ENCODE assay signal across 1 cellular context in genomic region chr7:102991540-102992214, GRCh38.
TF ChIP-seq lines count a peak whose summit lies in the region.

No MANE protein-coding gene starts in this region.

TF ChIP-seq in WTC11, 78 proteins besides CTCF, POLR2A, EP300 and RAD21 (continued from another document):
- TF ChIP-seq ZNF512 (CRISPR knock-in tag; IDR thresholded peaks at IDR 0.05; ENCODE audit: borderline replicate concordance) (no peak), CDX4 (CRISPR knock-in tag; IDR thresholded peaks at IDR 0.05; ENCODE audit: borderline replicate concordance) (no peak), ZNF121 (CRISPR knock-in tag; IDR thresholded peaks at IDR 0.05) (no peak), SP1 (CRISPR knock-in tag; conservative IDR thresholded peaks at IDR 0.05) (no peak), FOXJ3 (CRISPR knock-in tag; IDR thresholded peaks at IDR 0.05; ENCODE audit: borderline replicate concordance) (no peak)
